ENCODE assay signal across 17 cellular contexts in the genomic region with DNA sequence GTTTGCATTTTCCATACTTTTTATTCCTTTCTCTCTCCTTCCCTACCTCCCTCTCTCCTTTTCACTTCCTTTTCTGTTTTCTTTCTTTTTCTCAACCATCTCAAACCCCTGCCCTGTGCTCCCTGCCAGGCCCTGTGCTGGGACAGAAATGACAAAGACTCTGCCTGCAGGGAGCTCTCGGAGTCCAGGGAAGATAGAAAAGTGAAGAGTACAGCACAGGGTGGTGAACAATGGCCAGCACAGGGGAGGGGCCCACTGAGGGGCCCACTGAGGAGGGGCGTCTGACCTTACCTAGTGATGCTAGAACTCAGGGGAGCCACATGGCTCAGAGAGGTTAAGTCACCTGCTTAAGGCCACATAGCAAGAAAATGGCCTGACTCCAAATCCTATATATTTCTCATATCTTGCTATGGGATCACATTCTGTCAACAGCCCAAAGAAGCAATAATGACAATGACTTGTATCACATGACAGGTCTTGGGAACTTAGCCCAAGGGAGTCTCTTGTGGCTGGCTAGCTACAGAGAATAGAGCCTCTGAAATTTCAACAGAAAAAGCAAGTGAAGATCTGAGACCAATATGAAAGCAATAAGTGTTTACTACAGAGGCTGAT. TPM values are rescaled to one million over a fixed set of nuclear protein-coding genes. Genes with fewer than 3 reads are reported as not detected.
"Had no signal": no experiment of that assay in that cellular context is flagged by ENCODE, and none has a peak within 500 bp of the region (broad histone marks: within the 10 kb centered on the region; RNA-seq: fewer than 3 reads in every experiment).

No MANE protein-coding gene starts in this region.

- DNase-seq: colonic mucosa; effector CD4-positive, alpha-beta T cell; foreskin fibroblast; glutamatergic neuron; left ventricle myocardium inferior; mucosa of descending colon; retina; stimulated activated naive CD4-positive, alpha-beta T cell; transverse colon had no signal

- H3K36me3 Mint-ChIP-seq: memory B cell had no signal

- H3K9me3 ChIP-seq: ascending aorta, colonic mucosa, left ventricle myocardium inferior, mucosa of descending colon, transverse colon had no signal

- H3K4me3 ChIP-seq: ascending aorta, cardiac muscle cell, colonic mucosa, left ventricle myocardium inferior, mucosa of descending colon, SK-N-MC, transverse colon had no signal

- ATAC-seq: mucosa of descending colon; naive thymus-derived CD4-positive, alpha-beta T cell had no signal

- H3K27ac Mint-ChIP-seq: activated naive CD4-positive, alpha-beta T cell treated with anti-CD3 and anti-CD28 coated beads for 36 hours; activated T-helper 1 cell treated with anti-CD3 and anti-CD28 coated beads, Interleukin-12 subunit alpha, Interleukin-12 subunit beta, Interleukin-2, Interleukin-4 antibody, amounts not matched to agents 30 ng/mL and 10 ng/mL and 1 ng/mL, durations not matched to agents 14 hours and 24 hours and 36 hours; memory B cell had no signal

- H3K4me1 ChIP-seq: ascending aorta, colonic mucosa, transverse colon had no signal

- H3K27me3 ChIP-seq: ascending aorta, cardiac muscle cell, colonic mucosa, transverse colon had no signal

- H3K36me3 ChIP-seq: ascending aorta, cardiac muscle cell, colonic mucosa, left ventricle myocardium inferior, transverse colon had no signal

- H3K27ac ChIP-seq: ascending aorta, cardiac muscle cell, colonic mucosa, SK-N-MC, transverse colon had no signal

- H3K9me3 Mint-ChIP-seq: activated naive CD4-positive, alpha-beta T cell treated with anti-CD3 and anti-CD28 coated beads for 36 hours; activated T-helper 1 cell treated with anti-CD3 and anti-CD28 coated beads, Interleukin-12 subunit alpha, Interleukin-12 subunit beta, Interleukin-2, Interleukin-4 antibody, amounts not matched to agents 30 ng/mL and 10 ng/mL and 1 ng/mL, durations not matched to agents 14 hours and 24 hours and 36 hours; memory B cell had no signal

- H3K4me3 Mint-ChIP-seq: activated naive CD4-positive, alpha-beta T cell treated with anti-CD3 and anti-CD28 coated beads for 36 hours; activated T-helper 1 cell treated with anti-CD3 and anti-CD28 coated beads, Interleukin-12 subunit alpha, Interleukin-12 subunit beta, Interleukin-2, Interleukin-4 antibody, amounts not matched to agents 30 ng/mL and 10 ng/mL and 1 ng/mL, durations not matched to agents 14 hours and 24 hours and 36 hours; memory B cell; naive thymus-derived CD4-positive, alpha-beta T cell had no signal

RNA-seq across cellular contexts. Expression of a gene that starts 44.3 kb away (rescaled TPM):
- total RNA-seq: activated naive CD4-positive, alpha-beta T cell treated with anti-CD3 and anti-CD28 coated beads for 36 hours; activated T-helper 1 cell treated with anti-CD3 and anti-CD28 coated beads, Interleukin-12 subunit alpha, Interleukin-12 subunit beta, Interleukin-2, Interleukin-4 antibody, amounts not matched to agents 30 ng/mL and 10 ng/mL and 1 ng/mL, durations not matched to agents 14 hours and 24 hours and 36 hours; ascending aorta; kidney epithelial cell; left ventricle myocardium inferior; naive thymus-derived CD4-positive, alpha-beta T cell; transverse colon had no signal
